1 cellular context compared by ENCODE assay signal in genomic region chr15:66965201-66965900, GRCh38.
TF ChIP-seq lines count a peak whose summit lies in the region.

No MANE protein-coding gene starts in this region.

TF ChIP-seq in SK-N-SH treated with all-trans-retinoic acid at 6 μM for 48 hours, 23 proteins besides CTCF, POLR2A, EP300 and RAD21 (continued from another document):
- TF ChIP-seq TOX (CRISPR knock-in tag; IDR thresholded peaks at IDR 0.05; ENCODE audit: borderline replicate concordance) = no peak
- no peak for TF ChIP-seq ZNF70 (CRISPR knock-in tag; IDR thresholded peaks at IDR 0.05)
- TF ChIP-seq GLIS3 (CRISPR knock-in tag; IDR thresholded peaks at IDR 0.05) = no peak
- no peak for TF ChIP-seq PATZ1 (CRISPR knock-in tag; IDR thresholded peaks at IDR 0.05; ENCODE audit: borderline replicate concordance)
- no peak for TF ChIP-seq ZFP3 (CRISPR knock-in tag; IDR thresholded peaks at IDR 0.05)
- no peak for TF ChIP-seq SNAI2 (CRISPR knock-in tag; IDR thresholded peaks at IDR 0.05)
- TF ChIP-seq ISL1 (CRISPR knock-in tag; IDR thresholded peaks at IDR 0.05) = no peak
